ENCODE assay signal across 11 cellular contexts in genomic region chr1:243730499-243731150, GRCh38.
DNase-seq lines count a peak whose midpoint lies in the region; ATAC-seq and TF ChIP-seq lines count a peak whose summit lies in the region.
"Had no signal": no experiment of that assay in that cellular context is flagged by ENCODE, and none has a peak within 500 bp of the region (broad histone marks: within the 10 kb centered on the region; RNA-seq: fewer than 3 reads in every experiment).

No MANE protein-coding gene starts in this region.

- peaks cover 10% of the 10 kb centered on the region for H3K9me3 ChIP-seq in HUES6 (ENCODE audit: control insufficient read depth, insufficient read depth, low read depth, low read length)
- H3K9me3 ChIP-seq in esophagus squamous epithelium: no peaks in the 10 kb centered on the region
- H3K9me3 ChIP-seq: ascending aorta had no signal

- no peak for TF ChIP-seq CTCF in esophagus squamous epithelium (IDR thresholded peaks at IDR 0.05)

- H3K27ac ChIP-seq in HUES6 (ENCODE audit: low read depth, low read length) (peak overlapping the region; percentile 7; the same call in 1 of the 2 replicates), esophagus squamous epithelium (peak overlapping the region in 2 of 4 donors; percentile 7 to 41)

- H3K9ac ChIP-seq in HUES6 (ENCODE audit: low read length): no peak overlapping the region

- H3K4me1 Mint-ChIP-seq in activated CD4-positive, alpha-beta T cell treated with anti-CD3 and anti-CD28 coated beads for 36 hours: peaks cover 9% of the 10 kb centered on the region
- H3K4me1 Mint-ChIP-seq in T-helper 2 cell treated with Interferon-gamma antibody and Interleukin-4, amounts not matched to agents 5 μg/mL and 100 μg/mL, for 36 hours (ENCODE audit: low read depth): peaks cover 6% of the 10 kb centered on the region

- intact Hi-C loops in sciatic nerve (cut with DNase I): no loop called here
- intact Hi-C loops in activated CD4-positive, alpha-beta T cell treated with anti-CD3 and anti-CD28 coated beads for 36 hours (cut with DNase I, micrococcal nuclease): no loop called here
- intact Hi-C loops in esophagus squamous epithelium (cut with DNase I): no loop called here

- H3K4me3 ChIP-seq in HUES6 (ENCODE audit: low read depth, low read length) (no peak overlapping the region), esophagus squamous epithelium (peak overlapping the region in 2 of 4 donors; percentile 20 to 22)

- H3K9me3 Mint-ChIP-seq in activated CD4-positive, alpha-beta T cell treated with anti-CD3 and anti-CD28 coated beads for 36 hours (ENCODE audit: low read depth): no peaks in the 10 kb centered on the region
- peaks cover 6% of the 10 kb centered on the region for H3K9me3 Mint-ChIP-seq in T-helper 2 cell treated with Interferon-gamma antibody and Interleukin-4, amounts not matched to agents 5 μg/mL and 100 μg/mL, for 36 hours

- CTCF ChIA-PET in activated CD4-positive, alpha-beta T cell treated with anti-CD3 and anti-CD28 coated beads for 36 hours (lab: Charles Lee): interaction anchor here (0.7 to 1.5 kb wide), 3 partner anchors 13 to 93 kb away, joined by 3 to 5 read pairs (median 4); no protein-coding TSS in a partner anchor

- DNase-seq in SHP77 treated with DMSO at 0.1 percent for 48 hours (lab: John Stamatoyannopoulos, UW): peak; percentile 63
- DNase-seq in globus pallidus (ENCODE audit: low spot score): peak; percentile 48
- DNase-seq in sciatic nerve (ENCODE audit: low spot score): no peak
- DNase-seq in activated CD4-positive, alpha-beta T cell treated with anti-CD3 and anti-CD28 coated beads for 36 hours: no peak
- no peak for DNase-seq in T-helper 2 cell treated with Interferon-gamma antibody and Interleukin-4, amounts not matched to agents 5 μg/mL and 100 μg/mL, for 36 hours (ENCODE audit: low spot score)
- no peak for DNase-seq in esophagus squamous epithelium (lab: John Stamatoyannopoulos, UW)
- no peak for DNase-seq in H4 (ENCODE audit: low spot score)
- DNase-seq: naive thymus-derived CD4-positive, alpha-beta T cell had no signal

- WGBS in esophagus squamous epithelium, 2 donors: 81 to 92% methylated on average over 5 to 12 of the region's 23 CpGs

- POLR2A ChIA-PET in activated CD4-positive, alpha-beta T cell treated with anti-CD3 and anti-CD28 coated beads for 36 hours (lab: Charles Lee): no interaction called here

- no peaks in the 10 kb centered on the region for H3K27me3 ChIP-seq in HUES6 (ENCODE audit: control insufficient read depth, insufficient read depth, low read length)
- no peaks in the 10 kb centered on the region for H3K27me3 ChIP-seq in esophagus squamous epithelium
- H3K27me3 ChIP-seq: ascending aorta had no signal

- peaks cover 7% of the 10 kb centered on the region for H3K36me3 Mint-ChIP-seq in activated CD4-positive, alpha-beta T cell treated with anti-CD3 and anti-CD28 coated beads for 36 hours (ENCODE audit: low read depth)
- H3K36me3 Mint-ChIP-seq in T-helper 2 cell treated with Interferon-gamma antibody and Interleukin-4, amounts not matched to agents 5 μg/mL and 100 μg/mL, for 36 hours (ENCODE audit: low read depth): peaks cover 2% of the 10 kb centered on the region

- no peak overlapping the region for H3K27ac Mint-ChIP-seq in activated CD4-positive, alpha-beta T cell treated with anti-CD3 and anti-CD28 coated beads for 36 hours
- no peak overlapping the region for H3K27ac Mint-ChIP-seq in T-helper 2 cell treated with Interferon-gamma antibody and Interleukin-4, amounts not matched to agents 5 μg/mL and 100 μg/mL, for 36 hours
- H3K27ac Mint-ChIP-seq: naive thymus-derived CD4-positive, alpha-beta T cell had no signal

- no peaks in the 10 kb centered on the region for H3K36me3 ChIP-seq in HUES6 (ENCODE audit: control insufficient read depth, insufficient read depth, low read length)
- no peaks in the 10 kb centered on the region for H3K36me3 ChIP-seq in esophagus squamous epithelium
- H3K36me3 ChIP-seq: ascending aorta had no signal

- H3K4me1 ChIP-seq in HUES6 (ENCODE audit: control insufficient read depth, insufficient read depth, low read length): peaks cover 34% of the 10 kb centered on the region
- peaks cover 9 to 21% (median 20%) of the 10 kb centered on the region in 3 donors for H3K4me1 ChIP-seq in esophagus squamous epithelium

- no peak for TF ChIP-seq POLR2A in esophagus squamous epithelium (IDR thresholded peaks at IDR 0.05)

- no peaks in the 10 kb centered on the region for H3K27me3 Mint-ChIP-seq in activated CD4-positive, alpha-beta T cell treated with anti-CD3 and anti-CD28 coated beads for 36 hours
- H3K27me3 Mint-ChIP-seq in T-helper 2 cell treated with Interferon-gamma antibody and Interleukin-4, amounts not matched to agents 5 μg/mL and 100 μg/mL, for 36 hours (ENCODE audit: low read depth): no peaks in the 10 kb centered on the region
- H3K27me3 Mint-ChIP-seq: naive thymus-derived CD4-positive, alpha-beta T cell had no signal

- peak; percentile 44 for ATAC-seq in sciatic nerve
- ATAC-seq in activated CD4-positive, alpha-beta T cell treated with anti-CD3 and anti-CD28 coated beads for 36 hours: no peak
- ATAC-seq: Panc1 had no signal

- H3K4me3 Mint-ChIP-seq in activated CD4-positive, alpha-beta T cell treated with anti-CD3 and anti-CD28 coated beads for 36 hours: no peak overlapping the region
- H3K4me3 Mint-ChIP-seq in T-helper 2 cell treated with Interferon-gamma antibody and Interleukin-4, amounts not matched to agents 5 μg/mL and 100 μg/mL, for 36 hours: no peak overlapping the region
- H3K4me3 Mint-ChIP-seq: naive thymus-derived CD4-positive, alpha-beta T cell had no signal

Comparison
In these comparisons a context has a peak if more than half of its experiments do, and no peak if none do; other contexts are left out.
1. DNase-seq: peak in SHP77 treated with DMSO at 0.1 percent for 48 hours (single experiment) and globus pallidus (single experiment); none in sciatic nerve (single experiment), activated CD4-positive, alpha-beta T cell treated with anti-CD3 and anti-CD28 coated beads for 36 hours (single experiment), T-helper 2 cell treated with Interferon-gamma antibody and Interleukin-4, amounts not matched to agents 5 μg/mL and 100 μg/mL, for 36 hours (single experiment), esophagus squamous epithelium (single experiment) and H4 (single experiment).